Comparison of ENCODE assay signal across 10 cellular contexts in genomic region chr6:43733471-43734293, GRCh38. TPM values are rescaled to one million over a fixed set of nuclear protein-coding genes. Genes with fewer than 3 reads are reported as not detected.
DNase-seq lines count a peak whose midpoint lies in the region; ATAC-seq and TF ChIP-seq lines count a peak whose summit lies in the region.
"Had no signal": no experiment of that assay in that cellular context is flagged by ENCODE, and none has a peak within 500 bp of the region (broad histone marks: within the 10 kb centered on the region; RNA-seq: fewer than 3 reads in every experiment).

No MANE protein-coding gene starts in this region.

- no peak for TF ChIP-seq POLR2A in heart left ventricle (IDR thresholded peaks at IDR 0.05)

- DNase-seq in activated naive CD4-positive, alpha-beta T cell treated with anti-CD3 and anti-CD28 coated beads, Interleukin-2, amount 10 ng/mL, durations not matched to agents 7 days and 5 days: peak; percentile 69
- DNase-seq in stimulated activated CD4-positive, alpha-beta T cell treated with anti-CD3 and anti-CD28 coated beads, Interleukin-4, amount 100 ng/mL, for 1 hour: peak; percentile 19
- DNase-seq in medulla oblongata (ENCODE audit: extremely low spot score) (no peak), COLO829 (ENCODE audit: low spot score) (no peak), heart left ventricle (no peak), middle frontal gyrus (ENCODE audit: extremely low spot score, low spot score) (no peak)
- DNase-seq: Karpas-422 had no signal

- H3K9me3 ChIP-seq in heart left ventricle: peaks cover 0 to 25% (median 14%) of the 10 kb centered on the region in 12 donors

- H3K27ac Mint-ChIP-seq in activated naive CD4-positive, alpha-beta T cell treated with anti-CD3 and anti-CD28 coated beads, Interleukin-2, amount 10 ng/mL, durations not matched to agents 7 days and 5 days: peak overlapping the region; percentile 8

- CTCF ChIA-PET in activated naive CD4-positive, alpha-beta T cell treated with anti-CD3 and anti-CD28 coated beads, Interleukin-2, amount 10 ng/mL, durations not matched to agents 7 days and 5 days (lab: Charles Lee): interaction anchor here (0.9 to 1.7 kb wide), 4 partner anchors 29 to 345 kb away, joined by 3 to 4 read pairs (median 3); partner anchors contain the start of gene VEGFA

- H3K27me3 Mint-ChIP-seq in activated naive CD4-positive, alpha-beta T cell treated with anti-CD3 and anti-CD28 coated beads, Interleukin-2, amount 10 ng/mL, durations not matched to agents 7 days and 5 days: peaks cover 8% of the 10 kb centered on the region

- intact Hi-C loops in heart left ventricle (cut with DNase I): no loop called here

- no peak overlapping the region for H3K4me3 Mint-ChIP-seq in activated naive CD4-positive, alpha-beta T cell treated with anti-CD3 and anti-CD28 coated beads, Interleukin-2, amount 10 ng/mL, durations not matched to agents 7 days and 5 days

- H3K27ac ChIP-seq in heart left ventricle: no peak overlapping the region
- H3K27ac ChIP-seq: thoracic aorta had no signal

- peaks cover 0 to 12% (median 0%) of the 10 kb centered on the region in 12 donors for H3K4me1 ChIP-seq in heart left ventricle

- peaks cover 28% of the 10 kb centered on the region for H3K4me1 Mint-ChIP-seq in activated naive CD4-positive, alpha-beta T cell treated with anti-CD3 and anti-CD28 coated beads, Interleukin-2, amount 10 ng/mL, durations not matched to agents 7 days and 5 days

- no peaks in the 10 kb centered on the region for H3K36me3 Mint-ChIP-seq in activated naive CD4-positive, alpha-beta T cell treated with anti-CD3 and anti-CD28 coated beads, Interleukin-2, amount 10 ng/mL, durations not matched to agents 7 days and 5 days

- H3K27me3 ChIP-seq in heart left ventricle: no peaks in the 10 kb centered on the region

- H3K9me3 Mint-ChIP-seq in activated naive CD4-positive, alpha-beta T cell treated with anti-CD3 and anti-CD28 coated beads, Interleukin-2, amount 10 ng/mL, durations not matched to agents 7 days and 5 days: peaks cover 14% of the 10 kb centered on the region

- no peak overlapping the region for H3K4me3 ChIP-seq in heart left ventricle
- H3K4me3 ChIP-seq: thoracic aorta had no signal

- ATAC-seq in GM19397 (IDR thresholded peaks at IDR 0.05; ENCODE audit: unreplicated experiment): peak; percentile 68
- peak; percentile 68 for ATAC-seq in HG03558 (IDR thresholded peaks at IDR 0.05; ENCODE audit: extremely low read depth, unreplicated experiment)
- no peak for ATAC-seq in heart left ventricle

- no peak for TF ChIP-seq CTCF in heart left ventricle (IDR thresholded peaks at IDR 0.05)

- WGBS in heart left ventricle, 4 donors: 50 to 58% (median 54%) methylated on average over 10 of the region's 10 CpGs

- no peaks in the 10 kb centered on the region for H3K36me3 ChIP-seq in heart left ventricle
- H3K36me3 ChIP-seq: thoracic aorta had no signal

RNA-seq across cellular contexts. Expression of gene VEGFA, which starts 36.3 kb away (rescaled TPM):
- 100 to 1,000 TPM in 7 of 9 donors, 10 to 100 TPM in 2; 83.0 to 238 (median 171) TPM for total RNA-seq in heart left ventricle
- polyA plus RNA-seq in heart left ventricle: 100 to 1,000 TPM; 139 to 254 TPM

RNA-seq across cellular contexts. Expression of gene MRPS18A, which starts 46.1 kb away (rescaled TPM):
- total RNA-seq in heart left ventricle: 10 to 100 TPM; 37.4 to 66.1 (median 39.1) TPM
- 100 to 1,000 TPM in 1 of 2 donors, 10 to 100 TPM in 1; 55.3 to 105 TPM for polyA plus RNA-seq in heart left ventricle

Comparison
In these comparisons a context has a peak if more than half of its experiments do, and no peak if none do; other contexts are left out.
1. ATAC-seq: peak in GM19397 (single experiment) and HG03558 (single experiment); none in heart left ventricle (0 of 4).
2. DNase-seq: peak in activated naive CD4-positive, alpha-beta T cell treated with anti-CD3 and anti-CD28 coated beads, Interleukin-2, amount 10 ng/mL, durations not matched to agents 7 days and 5 days (single experiment) and stimulated activated CD4-positive, alpha-beta T cell treated with anti-CD3 and anti-CD28 coated beads, Interleukin-4, amount 100 ng/mL, for 1 hour (single experiment); none in medulla oblongata (single experiment), COLO829 (single experiment), heart left ventricle (0 of 5) and middle frontal gyrus (single experiment).